ENCODE assay signal across 1 cellular context in the genomic region with DNA sequence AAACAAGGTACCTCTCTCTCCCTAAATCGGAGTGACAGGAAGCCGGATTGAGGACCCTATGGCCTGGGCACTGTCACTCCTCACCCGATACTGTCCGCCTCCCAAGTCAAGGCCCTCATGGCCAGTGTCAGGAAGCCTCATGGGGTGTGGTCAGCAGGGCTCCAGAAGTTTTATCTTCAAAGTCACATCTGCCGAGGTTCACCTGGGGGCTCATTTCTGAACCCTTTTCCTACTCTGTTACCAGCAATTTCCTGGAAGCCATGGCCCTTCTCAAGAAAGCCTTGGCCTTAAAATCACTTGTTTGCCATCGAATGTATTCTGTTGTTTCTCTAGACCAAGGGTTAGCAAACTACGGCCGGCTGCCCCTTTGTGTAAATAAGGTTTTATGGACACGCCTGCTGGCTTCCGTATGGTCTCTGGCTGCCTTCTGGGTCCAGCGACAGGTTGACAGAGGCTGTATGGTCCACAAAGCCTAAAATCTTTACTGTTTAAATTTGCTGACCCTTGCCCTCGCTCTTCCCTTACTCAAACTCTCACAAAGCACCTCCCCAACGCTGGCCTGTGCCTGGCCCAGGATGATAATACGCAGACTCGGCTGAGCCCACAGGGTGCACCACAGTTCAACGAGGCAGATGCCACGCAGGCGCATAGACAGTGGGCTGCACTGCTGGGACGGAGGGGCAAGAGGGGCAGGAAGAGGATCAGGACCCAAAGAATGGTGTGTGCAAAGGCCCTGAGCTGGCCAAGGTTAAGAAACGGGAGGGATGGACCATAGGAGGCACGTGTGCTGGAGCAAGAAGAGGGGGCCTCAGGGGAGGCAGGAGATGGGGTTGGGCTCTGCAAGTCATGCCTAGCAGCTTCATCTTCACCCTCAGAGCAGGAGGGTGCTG.
TF ChIP-seq lines count a peak whose summit lies in the region.

No MANE protein-coding gene starts in this region.

TF ChIP-seq in HepG2, 621 proteins besides CTCF, POLR2A, EP300 and RAD21 (continued from another document and continues in another):
- TF ChIP-seq CHD2 (IDR thresholded peaks at IDR 0.05; ENCODE audit: low read depth, low read length), result no peak
- no peak for TF ChIP-seq EEA1 (CRISPR knock-in tag; IDR thresholded peaks at IDR 0.05; ENCODE audit: borderline replicate concordance)
- no peak for TF ChIP-seq NFE2L1 (CRISPR knock-in tag; IDR thresholded peaks at IDR 0.05; ENCODE audit: borderline replicate concordance)
- TF ChIP-seq SOX5 (CRISPR knock-in tag; IDR thresholded peaks at IDR 0.05; ENCODE audit: borderline replicate concordance), result peak; percentile 85
- TF ChIP-seq GPBP1L1 (CRISPR knock-in tag; IDR thresholded peaks at IDR 0.05), result no peak
- no peak for TF ChIP-seq ZNF775 (CRISPR knock-in tag; IDR thresholded peaks at IDR 0.05; ENCODE audit: borderline replicate concordance)
- TF ChIP-seq MLX (CRISPR knock-in tag; IDR thresholded peaks at IDR 0.05), result no peak
- TF ChIP-seq ZNF607 (CRISPR knock-in tag; IDR thresholded peaks at IDR 0.05; ENCODE audit: borderline replicate concordance), result peak; percentile 78
- TF ChIP-seq HNF4A (CRISPR knock-in tag; IDR thresholded peaks at IDR 0.05), result peak; percentile 77
- TF ChIP-seq, protein P1, sequence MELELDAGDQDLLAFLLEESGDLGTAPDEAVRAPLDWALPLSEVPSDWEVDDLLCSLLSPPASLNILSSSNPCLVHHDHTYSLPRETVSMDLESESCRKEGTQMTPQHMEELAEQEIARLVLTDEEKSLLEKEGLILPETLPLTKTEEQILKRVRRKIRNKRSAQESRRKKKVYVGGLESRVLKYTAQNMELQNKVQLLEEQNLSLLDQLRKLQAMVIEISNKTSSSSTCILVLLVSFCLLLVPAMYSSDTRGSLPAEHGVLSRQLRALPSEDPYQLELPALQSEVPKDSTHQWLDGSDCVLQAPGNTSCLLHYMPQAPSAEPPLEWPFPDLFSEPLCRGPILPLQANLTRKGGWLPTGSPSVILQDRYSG (CRISPR knock-in tag; IDR thresholded peaks at IDR 0.05), result no peak
- TF ChIP-seq NR2F6 (IDR thresholded peaks at IDR 0.05), result peak; percentile 97
- peak; percentile 94 for TF ChIP-seq NR2F6 (CRISPR knock-in tag; IDR thresholded peaks at IDR 0.05)
- no peak for TF ChIP-seq LRRFIP1 (CRISPR knock-in tag; conservative IDR thresholded peaks at IDR 0.05)
- TF ChIP-seq RXRA (CRISPR knock-in tag; IDR thresholded peaks at IDR 0.05), result peak; percentile 79; the same call in 1 of the 2 replicates
- no peak for TF ChIP-seq GPN1 (CRISPR knock-in tag; IDR thresholded peaks at IDR 0.05; ENCODE audit: borderline replicate concordance)
- TF ChIP-seq SMYD3 (CRISPR knock-in tag; IDR thresholded peaks at IDR 0.05), result no peak
- TF ChIP-seq ZBTB3 (CRISPR knock-in tag; IDR thresholded peaks at IDR 0.05; ENCODE audit: borderline replicate concordance, low read depth), result no peak
- TF ChIP-seq, protein P2, sequence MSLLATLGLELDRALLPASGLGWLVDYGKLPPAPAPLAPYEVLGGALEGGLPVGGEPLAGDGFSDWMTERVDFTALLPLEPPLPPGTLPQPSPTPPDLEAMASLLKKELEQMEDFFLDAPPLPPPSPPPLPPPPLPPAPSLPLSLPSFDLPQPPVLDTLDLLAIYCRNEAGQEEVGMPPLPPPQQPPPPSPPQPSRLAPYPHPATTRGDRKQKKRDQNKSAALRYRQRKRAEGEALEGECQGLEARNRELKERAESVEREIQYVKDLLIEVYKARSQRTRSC (CRISPR knock-in tag; IDR thresholded peaks at IDR 0.05; ENCODE audit: low read depth), result no peak
- peak; percentile 34; the same call in 1 of the 2 replicates for TF ChIP-seq FOXK1 (CRISPR knock-in tag; IDR thresholded peaks at IDR 0.05; ENCODE audit: borderline replicate concordance, low read depth)
- TF ChIP-seq ARID5B (CRISPR knock-in tag; IDR thresholded peaks at IDR 0.05), result peak; percentile 82
- no peak for TF ChIP-seq ZNF3 (CRISPR knock-in tag; IDR thresholded peaks at IDR 0.05)
- peak; percentile 24; the same call in 1 of the 2 replicates for TF ChIP-seq NFYC (CRISPR knock-in tag; IDR thresholded peaks at IDR 0.05)
- no peak for TF ChIP-seq ZNF709 (CRISPR knock-in tag; IDR thresholded peaks at IDR 0.05)
- TF ChIP-seq, protein P3, sequence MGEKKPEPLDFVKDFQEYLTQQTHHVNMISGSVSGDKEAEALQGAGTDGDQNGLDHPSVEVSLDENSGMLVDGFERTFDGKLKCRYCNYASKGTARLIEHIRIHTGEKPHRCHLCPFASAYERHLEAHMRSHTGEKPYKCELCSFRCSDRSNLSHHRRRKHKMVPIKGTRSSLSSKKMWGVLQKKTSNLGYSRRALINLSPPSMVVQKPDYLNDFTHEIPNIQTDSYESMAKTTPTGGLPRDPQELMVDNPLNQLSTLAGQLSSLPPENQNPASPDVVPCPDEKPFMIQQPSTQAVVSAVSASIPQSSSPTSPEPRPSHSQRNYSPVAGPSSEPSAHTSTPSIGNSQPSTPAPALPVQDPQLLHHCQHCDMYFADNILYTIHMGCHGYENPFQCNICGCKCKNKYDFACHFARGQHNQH (CRISPR knock-in tag; IDR thresholded peaks at IDR 0.05), result peak; percentile 68
- no peak for TF ChIP-seq FOXM1 (CRISPR knock-in tag; IDR thresholded peaks at IDR 0.05)
- TF ChIP-seq ONECUT2 (CRISPR knock-in tag; IDR thresholded peaks at IDR 0.05), result no peak
- TF ChIP-seq, protein P4, sequence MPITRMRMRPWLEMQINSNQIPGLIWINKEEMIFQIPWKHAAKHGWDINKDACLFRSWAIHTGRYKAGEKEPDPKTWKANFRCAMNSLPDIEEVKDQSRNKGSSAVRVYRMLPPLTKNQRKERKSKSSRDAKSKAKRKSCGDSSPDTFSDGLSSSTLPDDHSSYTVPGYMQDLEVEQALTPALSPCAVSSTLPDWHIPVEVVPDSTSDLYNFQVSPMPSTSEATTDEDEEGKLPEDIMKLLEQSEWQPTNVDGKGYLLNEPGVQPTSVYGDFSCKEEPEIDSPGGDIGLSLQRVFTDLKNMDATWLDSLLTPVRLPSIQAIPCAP (CRISPR knock-in tag; IDR thresholded peaks at IDR 0.05; ENCODE audit: low read depth), result no peak
- TF ChIP-seq NFE2 (CRISPR knock-in tag; IDR thresholded peaks at IDR 0.05), result no peak
- peak; percentile 53 for TF ChIP-seq THAP11 (CRISPR knock-in tag; IDR thresholded peaks at IDR 0.05)
- peak; percentile 64 for TF ChIP-seq MED1 (CRISPR knock-in tag; IDR thresholded peaks at IDR 0.05)
- TF ChIP-seq ZC3H13 (CRISPR knock-in tag; IDR thresholded peaks at IDR 0.05), result no peak
- TF ChIP-seq TBX3 (IDR thresholded peaks at IDR 0.05; ENCODE audit: borderline replicate concordance), result no peak
- TF ChIP-seq, protein P5, sequence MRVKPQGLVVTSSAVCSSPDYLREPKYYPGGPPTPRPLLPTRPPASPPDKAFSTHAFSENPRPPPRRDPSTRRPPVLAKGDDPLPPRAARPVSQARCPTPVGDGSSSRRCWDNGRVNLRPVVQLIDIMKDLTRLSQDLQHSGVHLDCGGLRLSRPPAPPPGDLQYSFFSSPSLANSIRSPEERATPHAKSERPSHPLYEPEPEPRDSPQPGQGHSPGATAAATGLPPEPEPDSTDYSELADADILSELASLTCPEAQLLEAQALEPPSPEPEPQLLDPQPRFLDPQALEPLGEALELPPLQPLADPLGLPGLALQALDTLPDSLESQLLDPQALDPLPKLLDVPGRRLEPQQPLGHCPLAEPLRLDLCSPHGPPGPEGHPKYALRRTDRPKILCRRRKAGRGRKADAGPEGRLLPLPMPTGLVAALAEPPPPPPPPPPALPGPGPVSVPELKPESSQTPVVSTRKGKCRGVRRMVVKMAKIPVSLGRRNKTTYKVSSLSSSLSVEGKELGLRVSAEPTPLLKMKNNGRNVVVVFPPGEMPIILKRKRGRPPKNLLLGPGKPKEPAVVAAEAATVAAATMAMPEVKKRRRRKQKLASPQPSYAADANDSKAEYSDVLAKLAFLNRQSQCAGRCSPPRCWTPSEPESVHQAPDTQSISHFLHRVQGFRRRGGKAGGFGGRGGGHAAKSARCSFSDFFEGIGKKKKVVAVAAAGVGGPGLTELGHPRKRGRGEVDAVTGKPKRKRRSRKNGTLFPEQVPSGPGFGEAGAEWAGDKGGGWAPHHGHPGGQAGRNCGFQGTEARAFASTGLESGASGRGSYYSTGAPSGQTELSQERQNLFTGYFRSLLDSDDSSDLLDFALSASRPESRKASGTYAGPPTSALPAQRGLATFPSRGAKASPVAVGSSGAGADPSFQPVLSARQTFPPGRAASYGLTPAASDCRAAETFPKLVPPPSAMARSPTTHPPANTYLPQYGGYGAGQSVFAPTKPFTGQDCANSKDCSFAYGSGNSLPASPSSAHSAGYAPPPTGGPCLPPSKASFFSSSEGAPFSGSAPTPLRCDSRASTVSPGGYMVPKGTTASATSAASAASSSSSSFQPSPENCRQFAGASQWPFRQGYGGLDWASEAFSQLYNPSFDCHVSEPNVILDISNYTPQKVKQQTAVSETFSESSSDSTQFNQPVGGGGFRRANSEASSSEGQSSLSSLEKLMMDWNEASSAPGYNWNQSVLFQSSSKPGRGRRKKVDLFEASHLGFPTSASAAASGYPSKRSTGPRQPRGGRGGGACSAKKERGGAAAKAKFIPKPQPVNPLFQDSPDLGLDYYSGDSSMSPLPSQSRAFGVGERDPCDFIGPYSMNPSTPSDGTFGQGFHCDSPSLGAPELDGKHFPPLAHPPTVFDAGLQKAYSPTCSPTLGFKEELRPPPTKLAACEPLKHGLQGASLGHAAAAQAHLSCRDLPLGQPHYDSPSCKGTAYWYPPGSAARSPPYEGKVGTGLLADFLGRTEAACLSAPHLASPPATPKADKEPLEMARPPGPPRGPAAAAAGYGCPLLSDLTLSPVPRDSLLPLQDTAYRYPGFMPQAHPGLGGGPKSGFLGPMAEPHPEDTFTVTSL (CRISPR knock-in tag; IDR thresholded peaks at IDR 0.05; ENCODE audit: borderline replicate concordance), result peak; percentile 84; the same call in 1 of the 2 replicates
- TF ChIP-seq ZMYM2 (CRISPR knock-in tag; IDR thresholded peaks at IDR 0.05), result 0 out of 2 replicates have a peak, but pooled peaks have one; percentile 40
- TF ChIP-seq GATAD2A (CRISPR knock-in tag; IDR thresholded peaks at IDR 0.05), result peak; percentile 79
- TF ChIP-seq FIP1L1 (IDR thresholded peaks at IDR 0.05; ENCODE audit: borderline replicate concordance, insufficient read depth, low read depth, low read length), result no peak
- no peak for TF ChIP-seq ZNF549 (CRISPR knock-in tag; IDR thresholded peaks at IDR 0.05)
- peak; percentile 28; the same call in 1 of the 2 replicates for TF ChIP-seq TBX2 (CRISPR knock-in tag; IDR thresholded peaks at IDR 0.05; ENCODE audit: borderline replicate concordance)
